In genomic region chr2:47616506-47616905, GRCh38 we compare ENCODE assay signal across 17 cellular contexts. TPM values are rescaled to one million over a fixed set of nuclear protein-coding genes. Genes with fewer than 3 reads are reported as not detected.
DNase-seq lines count a peak whose midpoint lies in the region; TF ChIP-seq lines count a peak whose summit lies in the region.
"Had no signal": no experiment of that assay in that cellular context is flagged by ENCODE, and none has a peak within 500 bp of the region (broad histone marks: within the 10 kb centered on the region; RNA-seq: fewer than 3 reads in every experiment).

No MANE protein-coding gene starts in this region.

- no peak overlapping the region for H3K9ac ChIP-seq in NT2/D1 (ENCODE audit: insufficient read length, low read depth)
- H3K9ac ChIP-seq: GM23248 had no signal

- H3K27ac Mint-ChIP-seq in neural crest cell (ENCODE audit: unreplicated experiment) = peak overlapping the region; percentile 97
- H3K27ac Mint-ChIP-seq in T-helper 2 cell treated with Interferon-gamma antibody and Interleukin-4, amounts not matched to agents 5 μg/mL and 100 μg/mL, for 36 hours = no peak overlapping the region
- H3K27ac Mint-ChIP-seq: CD8-positive, alpha-beta T cell; HFFc6 had no signal

- H3K27me3 ChIP-seq in NT2/D1 (ENCODE audit: insufficient read depth, insufficient read length) (no peaks in the 10 kb centered on the region), ectodermal cell (ENCODE audit: control insufficient read depth, insufficient read depth, low read length, poor library complexity, severe bottlenecking) (no peaks in the 10 kb centered on the region)
- H3K27me3 ChIP-seq: BE2C had no signal

- H3K36me3 ChIP-seq in NT2/D1 (ENCODE audit: insufficient read depth, insufficient read length, low read length) = no peaks in the 10 kb centered on the region
- H3K36me3 ChIP-seq in ectodermal cell (ENCODE audit: control insufficient read depth, insufficient read depth, low read length) = no peaks in the 10 kb centered on the region
- H3K36me3 ChIP-seq: BE2C, HAP-1 had no signal

- H3K4me3 Mint-ChIP-seq in neural crest cell = peak overlapping the region; percentile 57
- no peak overlapping the region for H3K4me3 Mint-ChIP-seq in T-helper 2 cell treated with Interferon-gamma antibody and Interleukin-4, amounts not matched to agents 5 μg/mL and 100 μg/mL, for 36 hours
- H3K4me3 Mint-ChIP-seq: CD8-positive, alpha-beta T cell; HFFc6 had no signal

- H3K27me3 Mint-ChIP-seq in neural crest cell (ENCODE audit: low read depth) = peaks cover 23% of the 10 kb centered on the region
- peaks cover 3% of the 10 kb centered on the region for H3K27me3 Mint-ChIP-seq in T-helper 2 cell treated with Interferon-gamma antibody and Interleukin-4, amounts not matched to agents 5 μg/mL and 100 μg/mL, for 36 hours (ENCODE audit: low read depth)

- peaks cover 43% of the 10 kb centered on the region for H3K4me1 Mint-ChIP-seq in neural crest cell
- no peaks in the 10 kb centered on the region for H3K4me1 Mint-ChIP-seq in T-helper 2 cell treated with Interferon-gamma antibody and Interleukin-4, amounts not matched to agents 5 μg/mL and 100 μg/mL, for 36 hours (ENCODE audit: low read depth)

- WGBS in ectodermal cell, 2 experiments = 46 to 55% methylated on average over 5 of the region's 5 CpGs

- H3K4me3 ChIP-seq in NT2/D1 (ENCODE audit: insufficient read length, low read depth) (no peak overlapping the region), ectodermal cell (ENCODE audit: insufficient read depth, low read depth, low read length) (no peak overlapping the region)
- H3K4me3 ChIP-seq: A549, GM12878, GM23248, HAP-1 had no signal

- no peaks in the 10 kb centered on the region for H3K9me3 ChIP-seq in NT2/D1 (ENCODE audit: insufficient read depth, low read length)
- H3K9me3 ChIP-seq in ectodermal cell (ENCODE audit: control insufficient read depth, low read length) = no peaks in the 10 kb centered on the region
- H3K9me3 ChIP-seq: A549, BE2C, HAP-1 had no signal

- no peaks in the 10 kb centered on the region for H3K9me3 Mint-ChIP-seq in neural crest cell
- no peaks in the 10 kb centered on the region for H3K9me3 Mint-ChIP-seq in T-helper 2 cell treated with Interferon-gamma antibody and Interleukin-4, amounts not matched to agents 5 μg/mL and 100 μg/mL, for 36 hours
- H3K9me3 Mint-ChIP-seq: CD8-positive, alpha-beta T cell; HFFc6 had no signal

- DNase-seq in NT2/D1 (ENCODE audit: low read depth, low spot score) (peak; percentile 18), neural crest cell (ENCODE audit: low read depth, low spot score) (peak; percentile 11), COLO668 (lab: John Stamatoyannopoulos, UW; ENCODE audit: unreplicated experiment) (no peak), islet precursor cell (no peak)
- no peak for DNase-seq in T-helper 2 cell treated with Interferon-gamma antibody and Interleukin-4, amounts not matched to agents 5 μg/mL and 100 μg/mL, for 36 hours (ENCODE audit: low spot score)
- DNase-seq: BE2C; CD8-positive, alpha-beta T cell; DMS 273 treated with DMSO at 0.1 percent for 48 hours; DMS79; GM23248; HFFc6 had no signal

- TF ChIP-seq CTCF in neural crest cell (conservative IDR thresholded peaks at IDR 0.05) = no peak

- H3K4me1 ChIP-seq in NT2/D1 (ENCODE audit: insufficient read depth, insufficient read length) = peaks cover 11% of the 10 kb centered on the region
- H3K4me1 ChIP-seq in ectodermal cell (ENCODE audit: control insufficient read depth, insufficient read depth, low read length) = peaks cover 34% of the 10 kb centered on the region
- H3K4me1 ChIP-seq: A549, BE2C, HAP-1 had no signal

- H3K27ac ChIP-seq in ectodermal cell (ENCODE audit: insufficient read depth, low read depth, low read length, poor library complexity, severe bottlenecking) = peak overlapping the region; percentile 89
- H3K27ac ChIP-seq: A549, C4-2B, GM23248 had no signal

- H3K36me3 Mint-ChIP-seq in neural crest cell (ENCODE audit: low read depth) = no peaks in the 10 kb centered on the region
- H3K36me3 Mint-ChIP-seq in T-helper 2 cell treated with Interferon-gamma antibody and Interleukin-4, amounts not matched to agents 5 μg/mL and 100 μg/mL, for 36 hours (ENCODE audit: low read depth) = no peaks in the 10 kb centered on the region
- H3K36me3 Mint-ChIP-seq: CD8-positive, alpha-beta T cell had no signal

RNA-seq across cellular contexts. Expression of gene KCNK12, which starts 45.7 kb away (rescaled TPM):
- polyA plus RNA-seq in ectodermal cell (2013, experiment 1 of 4) = 1.6 TPM
- polyA plus RNA-seq in ectodermal cell (2013, experiment 2 of 4) = 1.2 TPM
- 2.6 TPM for polyA plus RNA-seq in ectodermal cell (2013, experiment 3 of 4)
- 1.8 TPM for polyA plus RNA-seq in ectodermal cell (2013, experiment 4 of 4)
- total RNA-seq in neural crest cell = 0.05 and 0.19 TPM in 2 replicates
- total RNA-seq: GM23248, HepG2 had no signal
- polyA plus RNA-seq: HepG2 had no signal

Comparison
In these comparisons a context has a peak if more than half of its experiments do, and no peak if none do; other contexts are left out.
1. DNase-seq: peak in NT2/D1 (single experiment) and neural crest cell (single experiment); none in COLO668 (single experiment), T-helper 2 cell treated with Interferon-gamma antibody and Interleukin-4, amounts not matched to agents 5 μg/mL and 100 μg/mL, for 36 hours (single experiment) and islet precursor cell (single experiment).